In the genomic region with DNA sequence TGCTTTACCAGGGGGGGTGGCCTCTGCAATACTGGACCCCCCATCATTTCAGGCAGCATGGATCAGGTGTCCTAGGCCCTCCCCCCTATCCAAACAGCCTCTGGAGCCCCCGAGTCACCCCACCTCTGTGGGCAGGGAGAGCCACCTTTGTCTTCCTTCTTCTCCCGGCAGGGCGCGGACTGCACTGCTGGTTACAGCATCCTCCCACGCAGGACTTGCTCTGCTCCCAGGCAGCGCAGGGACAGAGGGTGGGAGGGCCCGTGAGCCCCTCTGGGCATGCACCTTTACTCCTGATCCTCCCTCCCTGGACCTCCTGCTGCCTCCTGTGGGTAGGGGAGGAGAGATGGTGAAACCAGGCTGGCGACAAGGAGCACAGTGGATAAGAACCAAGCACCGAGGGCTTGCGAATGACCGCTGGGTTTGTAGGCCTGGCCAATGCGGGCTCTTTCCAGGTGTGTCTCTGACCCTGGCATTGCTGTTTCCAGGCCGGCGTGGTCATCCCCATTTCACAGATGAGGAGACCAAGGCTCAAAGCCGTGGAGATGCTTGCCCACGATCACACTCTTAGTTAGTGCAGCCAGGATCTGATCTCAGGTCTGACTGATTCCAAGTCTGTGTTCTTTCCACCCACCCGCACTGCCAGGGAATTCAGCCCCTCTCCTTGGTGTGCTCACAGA, we compare ENCODE assay signal across 27 cellular contexts.
"Had no signal": no experiment of that assay in that cellular context is flagged by ENCODE, and none has a peak within 500 bp of the region (broad histone marks: within the 10 kb centered on the region; RNA-seq: fewer than 3 reads in every experiment).

No MANE protein-coding gene starts in this region.

- H3K4me3 Mint-ChIP-seq: activated B cell treated with CpG ODN at 0.5 μM for 24 hours had no signal

- H3K27ac ChIP-seq: adrenal gland, ascending aorta, esophagus muscularis mucosa, neutrophil, pancreas, psoas muscle, right atrium auricular region, thyroid gland, upper lobe of right lung had no signal

- H3K9me3 ChIP-seq: adrenal gland, ascending aorta, esophagus muscularis mucosa, neutrophil, pancreas, psoas muscle, right atrium auricular region, thyroid gland, upper lobe of right lung had no signal

- H3K4me1 ChIP-seq: pancreas had no signal

- H3K4me3 ChIP-seq: adrenal gland, ascending aorta, esophagus muscularis mucosa, pancreas, psoas muscle, right atrium auricular region, thyroid gland, upper lobe of right lung had no signal

- H3K36me3 ChIP-seq: adrenal gland, ascending aorta, esophagus muscularis mucosa, neutrophil, pancreas, right atrium auricular region, thyroid gland, upper lobe of right lung had no signal

- DNase-seq: activated B cell treated with CpG ODN at 0.5 μM for 24 hours; activated CD4-positive, alpha-beta memory T cell treated with anti-CD3 and anti-CD28 coated beads for 36 hours; activated CD4-positive, alpha-beta T cell treated with anti-CD3 and anti-CD28 coated beads for 36 hours; activated gamma-delta T cell treated with Interleukin-2 at 50 U/mL for 16 hours; adrenal gland; central memory CD4-positive, alpha-beta T cell; dermis blood vessel endothelial cell; effector memory CD4-positive, alpha-beta T cell; hypothalamus; midbrain; psoas muscle; stimulated activated CD4-positive, alpha-beta T cell treated with anti-CD3 and anti-CD28 coated beads, Interleukin-12 subunit alpha, Interleukin-12 subunit beta, amount 100 ng/mL, for 4 hours; stimulated activated CD4-positive, alpha-beta T cell treated with anti-CD3 and anti-CD28 coated beads, Interleukin-4, amount 100 ng/mL, for 4 hours; stimulated activated naive CD8-positive, alpha-beta T cell treated with anti-CD3 and anti-CD28 coated beads, Interleukin-15, Interleukin-2, amounts not matched to agents 100 U/mL and 50 U/mL, for 24 hours; substantia nigra; T-helper 17 cell; thyroid gland; upper lobe of right lung had no signal

- ATAC-seq: pancreas, psoas muscle, upper lobe of right lung had no signal

- FAIRE-seq: endothelial cell of umbilical vein, frontal cortex, pancreas had no signal

- H3K9me3 Mint-ChIP-seq: activated B cell treated with CpG ODN at 0.5 μM for 24 hours; activated CD4-positive, alpha-beta memory T cell treated with anti-CD3 and anti-CD28 coated beads for 36 hours; natural killer cell treated with Interleukin-12 subunit alpha and Interleukin-12 subunit beta and Interleukin-15 and Interleukin-18, amount 100 ng/mL, for 72 hours had no signal

- H3K27me3 ChIP-seq: adrenal gland, pancreas, right atrium auricular region, thyroid gland, upper lobe of right lung had no signal

- H3K36me3 Mint-ChIP-seq: activated CD4-positive, alpha-beta memory T cell treated with anti-CD3 and anti-CD28 coated beads for 36 hours; activated naive CD8-positive, alpha-beta T cell; natural killer cell treated with Interleukin-12 subunit alpha and Interleukin-12 subunit beta and Interleukin-15 and Interleukin-18, amount 100 ng/mL, for 72 hours had no signal
